In genomic region chr19:538641-539428, GRCh38 we compare ENCODE assay signal across 23 cellular contexts. TPM values are rescaled to one million over a fixed set of nuclear protein-coding genes. Genes with fewer than 3 reads are reported as not detected.
DNase-seq lines count a peak whose midpoint lies in the region; ATAC-seq, FAIRE-seq and TF ChIP-seq lines count a peak whose summit lies in the region.
"Had no signal": no experiment of that assay in that cellular context is flagged by ENCODE, and none has a peak within 500 bp of the region (broad histone marks: within the 10 kb centered on the region; RNA-seq: fewer than 3 reads in every experiment).

No MANE protein-coding gene starts in this region.

- H3K27ac ChIP-seq in BLaER1 (peak overlapping the region; percentile 75), kidney (ENCODE audit: low read depth in 2 of 2, low read length in 2 of 2) (no peak overlapping the region), spleen (no peak overlapping the region), gastroesophageal sphincter (no peak overlapping the region)
- H3K27ac ChIP-seq: RWPE1 had no signal

- no peak for TF ChIP-seq CTCF in kidney (IDR thresholded peaks at IDR 0.05; ENCODE audit: borderline replicate concordance, extremely low read depth, insufficient read depth)
- TF ChIP-seq CTCF in spleen (IDR thresholded peaks at IDR 0.05 in 8 of 11, conservative IDR thresholded peaks at IDR 0.05 in 3 of 11) = no peak
- TF ChIP-seq CTCF in gastroesophageal sphincter (IDR thresholded peaks at IDR 0.05) = no peak

- H3K27me3 ChIP-seq in BLaER1 = no peaks in the 10 kb centered on the region
- H3K27me3 ChIP-seq in spleen (replicated peaks in 1 of 7) = no peaks in the 10 kb centered on the region
- H3K27me3 ChIP-seq in gastroesophageal sphincter = no peaks in the 10 kb centered on the region
- H3K27me3 ChIP-seq: MG63 had no signal

- intact Hi-C loops in kidney (cut with DNase I) = no loop called here
- intact Hi-C loops in spleen (cut with DNase I; ENCODE audit: low total_unique reads) = no loop called here

- H3K36me3 ChIP-seq in BLaER1 (peaks cover 86% of the 10 kb centered on the region), kidney (ENCODE audit: control insufficient read depth in 1 of 2, insufficient read depth in 2 of 2, low read length in 2 of 2) (peaks cover 5 to 17% of the 10 kb centered on the region in 2 donors), spleen (peaks cover 0 to 83% (median 58%) of the 10 kb centered on the region in 6 donors), gastroesophageal sphincter (peaks cover 3 to 75% of the 10 kb centered on the region in 2 donors)
- H3K36me3 ChIP-seq: MG63 had no signal

- TF ChIP-seq EP300 in gastroesophageal sphincter (IDR thresholded peaks at IDR 0.05) = no peak

- peak; percentile 22 for DNase-seq in G401 (ENCODE audit: low spot score)
- peak; percentile 72 for DNase-seq in kidney
- no peak for DNase-seq in spleen
- DNase-seq: CD4-positive, alpha-beta memory T cell; COR-L47; EL; GF-D8; GOT3; HFFc6; KG1; MG63; NCI-H2029; NCI-H446 treated with DMSO at 0.1 percent for 48 hours; NCI-H526 treated with DMSO at 0.1 percent for 48 hours; SHP77 treated with DMSO at 0.1 percent for 48 hours had no signal

- TF ChIP-seq POLR2A in spleen (IDR thresholded peaks at IDR 0.05) (no peak), gastroesophageal sphincter (IDR thresholded peaks at IDR 0.05) (no peak)

- H3K4me2 ChIP-seq in BLaER1 = peak overlapping the region; percentile 81

- 88 to 94% (median 91%) methylated on average over 39 to 40 of the region's 40 CpGs for WGBS in spleen, 5 donors
- 49 to 64% methylated on average over 9 to 13 of the region's 40 CpGs for WGBS in gastroesophageal sphincter (ENCODE audit: low coverage in 1 of 2), 2 donors

- H3K9me3 ChIP-seq in BLaER1 = no peaks in the 10 kb centered on the region
- H3K9me3 ChIP-seq in kidney (ENCODE audit: control insufficient read depth in 1 of 2, low read length in 2 of 2) = no peaks in the 10 kb centered on the region
- H3K9me3 ChIP-seq in spleen = no peaks in the 10 kb centered on the region
- H3K9me3 ChIP-seq in gastroesophageal sphincter = no peaks in the 10 kb centered on the region
- H3K9me3 ChIP-seq: HAP-1, MG63 had no signal

- H3K4me3 ChIP-seq in BLaER1 (no peak overlapping the region; the same call in 1 of the 2 replicates), kidney (ENCODE audit: low read length in 2 of 2) (no peak overlapping the region), spleen (no peak overlapping the region), gastroesophageal sphincter (no peak overlapping the region)
- H3K4me3 ChIP-seq: HAP-1, MG63 had no signal

- in situ Hi-C loops in G401 (cut with HindIII; ENCODE audit: low sequenced_read_pairs) = no loop called here

- H3K4me1 ChIP-seq in BLaER1 (peaks cover 43% of the 10 kb centered on the region), kidney (ENCODE audit: control insufficient read depth in 1 of 2, insufficient read depth in 1 of 2, low read depth in 1 of 2, low read length in 2 of 2) (peaks cover 0 to 9% of the 10 kb centered on the region in 2 donors), spleen (peaks cover 3 to 52% (median 26%) of the 10 kb centered on the region in 6 donors), gastroesophageal sphincter (peaks cover 0 to 34% (median 13%) of the 10 kb centered on the region in 3 donors)

- ATAC-seq in gastroesophageal sphincter = no peak

- FAIRE-seq in kidney (lab: Jason Lieb, UNC) = no peak
- FAIRE-seq: A204.1, GM12892, HTR-8/SVneo had no signal

- H4K20me1 ChIP-seq in BLaER1 = peaks cover 73% of the 10 kb centered on the region

- peak overlapping the region; percentile 48; the same call in 1 of the 2 replicates for H3K9ac ChIP-seq in BLaER1
- no peak overlapping the region for H3K9ac ChIP-seq in kidney (ENCODE audit: low read length in 2 of 2)

RNA-seq across cellular contexts. Expression of gene GZMM, which starts 5.0 kb away (rescaled TPM):
- 0.17 and 0.74 TPM in 2 replicates for total RNA-seq in G401 (2014; rRNA removed; shearing (Covaris generic))
- 2.8 TPM for total RNA-seq in kidney
- not detected for polyA plus RNA-seq in kidney (ENCODE audit: insufficient read depth, low read depth, low replicate concordance)
- 10 to 100 TPM in 4 of 7 donors, 1 to 10 TPM in 3; 3.9 to 19.5 (median 13.5) TPM for total RNA-seq in spleen
- polyA plus RNA-seq in spleen = 10 to 100 TPM in 2 of 3 donors, 1 to 10 TPM in 1; 9.4 to 19.1 (median 16.3) TPM
- 1 to 10 TPM in 1 of 4 donors, under 1 TPM in 1, not detected in 2; 0.62 to 1.8 TPM for total RNA-seq in gastroesophageal sphincter
- polyA plus RNA-seq: AG04450 had no signal

RNA-seq across cellular contexts. Expression of gene CDC34, which starts 7.3 kb away (rescaled TPM):
- total RNA-seq in G401 (2014; rRNA removed; shearing (Covaris generic)) = 178 and 208 TPM in 2 replicates
- 33.8 TPM for total RNA-seq in kidney
- polyA plus RNA-seq in kidney (ENCODE audit: insufficient read depth, low read depth, low replicate concordance) = 72.3 TPM
- 10 to 100 TPM; 36.5 to 52.4 (median 48.3) TPM for total RNA-seq in spleen
- polyA plus RNA-seq in spleen = 10 to 100 TPM; 35.9 to 83.9 (median 68.7) TPM
- total RNA-seq in gastroesophageal sphincter = 10 to 100 TPM; 43.2 to 86.9 (median 70.2) TPM

RNA-seq across cellular contexts. Expression of gene TPGS1, which starts 31.5 kb away (rescaled TPM):
- total RNA-seq in G401 (2014; rRNA removed; shearing (Covaris generic)) = 89.0 and 129 TPM in 2 replicates
- total RNA-seq in kidney (23.1 TPM), spleen (10 to 100 TPM; 16.1 to 23.7 (median 19.5) TPM), gastroesophageal sphincter (10 to 100 TPM; 50.3 to 83.9 (median 69.7) TPM)
- polyA plus RNA-seq in kidney (ENCODE audit: insufficient read depth, low read depth, low replicate concordance) (17.9 TPM), spleen (10 to 100 TPM in 2 of 3 donors, 1 to 10 TPM in 1; 9.8 to 24.4 (median 19.4) TPM)

RNA-seq across cellular contexts. Expression of gene BSG, which starts 33.6 kb away (rescaled TPM):
- total RNA-seq in G401 (2014; rRNA removed; shearing (Covaris generic)) = 618 and 674 TPM in 2 replicates
- total RNA-seq in kidney (554 TPM), spleen (100 to 1,000 TPM; 180 to 307 (median 274) TPM), gastroesophageal sphincter (100 to 1,000 TPM; 347 to 450 (median 384) TPM)
- polyA plus RNA-seq in kidney (ENCODE audit: insufficient read depth, low read depth, low replicate concordance) (984 TPM), spleen (100 to 1,000 TPM in 2 of 3 donors, 10 to 100 TPM in 1; 95.3 to 141 (median 139) TPM)

RNA-seq across cellular contexts. Expression of gene MADCAM1, which starts 42.5 kb away (rescaled TPM):
- 0.14 TPM in 1 of 2 replicates, not detected in the other for total RNA-seq in G401 (2014; rRNA removed; shearing (Covaris generic))
- 0.50 TPM for total RNA-seq in kidney
- 0.77 TPM for polyA plus RNA-seq in kidney (ENCODE audit: insufficient read depth, low read depth, low replicate concordance)
- 10 to 100 TPM in 3 of 7 donors, 1 to 10 TPM in 4; 5.1 to 33.6 (median 5.9) TPM for total RNA-seq in spleen
- polyA plus RNA-seq in spleen = 10 to 100 TPM in 1 of 3 donors, 1 to 10 TPM in 2; 3.0 to 23.9 (median 3.4) TPM
- under 1 TPM in 3 of 4 donors, not detected in 1; 0.20 to 0.46 (median 0.40) TPM for total RNA-seq in gastroesophageal sphincter
- polyA plus RNA-seq: AG04450 had no signal
